1 cellular context compared by ENCODE assay signal in the genomic region with DNA sequence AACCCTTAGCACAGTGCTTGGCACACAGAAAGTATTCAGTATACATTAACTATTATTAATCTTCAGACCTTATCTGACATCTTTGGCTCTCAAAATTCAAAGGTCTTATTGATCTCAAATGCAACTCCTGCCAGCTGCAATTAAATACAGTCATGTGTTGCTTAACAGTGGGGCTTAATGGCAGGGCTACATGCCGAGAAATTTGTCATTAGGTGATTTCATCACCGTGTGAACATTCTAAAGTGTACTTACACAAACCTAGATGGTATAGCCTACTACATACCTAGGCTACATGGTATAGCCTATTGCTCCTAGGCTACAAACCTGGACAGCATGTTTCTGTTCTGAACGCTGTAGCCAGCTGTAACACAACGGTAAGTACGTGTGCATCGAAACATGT.
TF ChIP-seq lines count a peak whose summit lies in the region.

No MANE protein-coding gene starts in this region.

TF ChIP-seq in H1, 55 proteins besides CTCF, POLR2A, EP300 and RAD21:
- TF ChIP-seq TAF7 (optimal IDR thresholded peaks at IDR 0.05; ENCODE audit: borderline replicate concordance, low read depth, low read length) (no peak), TBP (IDR thresholded peaks at IDR 0.05; ENCODE audit: low read depth, low read length) (no peak), HDAC2 (IDR thresholded peaks at IDR 0.05; ENCODE audit: borderline replicate concordance in 1 of 2, low read depth in 2 of 2, low read length in 2 of 2) (no peak)
